Comparison of ENCODE assay signal across 8 cellular contexts in the genomic region with DNA sequence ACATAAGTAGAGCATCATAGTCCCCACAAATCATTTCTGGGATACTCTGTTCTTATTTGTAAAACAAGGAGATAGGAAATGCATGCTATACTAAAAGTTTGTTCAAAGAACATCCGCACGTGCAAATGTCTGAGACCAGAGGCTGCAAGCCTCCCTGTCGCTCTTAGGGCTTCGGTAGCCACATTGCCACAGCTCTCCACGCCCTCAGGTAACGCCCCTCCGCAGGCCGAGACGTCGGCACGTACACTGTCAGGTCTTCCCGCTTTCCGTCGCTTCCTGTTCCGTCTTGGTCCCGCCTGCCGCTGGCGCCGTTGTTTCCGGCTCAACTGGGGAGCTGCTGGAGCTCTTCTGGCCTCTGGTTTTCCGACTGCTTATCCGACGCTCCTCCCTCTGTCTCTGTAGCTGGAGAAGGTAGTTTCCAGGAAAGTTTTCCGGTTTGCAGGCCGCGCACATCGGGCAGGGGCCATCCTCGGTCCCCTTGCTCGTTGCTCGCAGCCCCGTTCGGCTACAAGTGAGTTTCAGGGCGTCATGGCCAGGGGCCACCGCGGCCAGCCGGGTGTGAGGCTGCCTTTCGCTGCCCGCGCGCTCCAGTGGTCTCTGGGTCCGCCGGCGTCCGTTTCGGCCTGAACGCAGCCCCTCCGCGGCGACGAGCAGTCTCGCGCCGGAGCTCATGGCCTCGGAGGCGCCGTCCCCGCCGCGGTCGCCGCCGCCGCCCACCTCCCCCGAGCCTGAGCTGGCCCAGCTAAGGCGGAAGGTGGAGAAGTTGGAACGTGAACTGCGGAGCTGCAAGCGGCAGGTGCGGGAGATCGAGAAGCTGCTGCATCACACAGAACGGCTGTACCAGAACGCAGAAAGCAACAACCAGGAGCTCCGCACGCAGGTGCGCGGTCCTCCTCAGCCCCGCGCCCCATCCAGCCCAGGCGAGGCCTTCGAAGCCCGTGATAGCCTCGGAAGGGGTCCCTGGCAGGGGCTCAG. TPM values are rescaled to one million over a fixed set of nuclear protein-coding genes. Genes with fewer than 3 reads are reported as not detected.
DNase-seq lines count a peak whose midpoint lies in the region; ATAC-seq and TF ChIP-seq lines count a peak whose summit lies in the region.

A gene with protein sequence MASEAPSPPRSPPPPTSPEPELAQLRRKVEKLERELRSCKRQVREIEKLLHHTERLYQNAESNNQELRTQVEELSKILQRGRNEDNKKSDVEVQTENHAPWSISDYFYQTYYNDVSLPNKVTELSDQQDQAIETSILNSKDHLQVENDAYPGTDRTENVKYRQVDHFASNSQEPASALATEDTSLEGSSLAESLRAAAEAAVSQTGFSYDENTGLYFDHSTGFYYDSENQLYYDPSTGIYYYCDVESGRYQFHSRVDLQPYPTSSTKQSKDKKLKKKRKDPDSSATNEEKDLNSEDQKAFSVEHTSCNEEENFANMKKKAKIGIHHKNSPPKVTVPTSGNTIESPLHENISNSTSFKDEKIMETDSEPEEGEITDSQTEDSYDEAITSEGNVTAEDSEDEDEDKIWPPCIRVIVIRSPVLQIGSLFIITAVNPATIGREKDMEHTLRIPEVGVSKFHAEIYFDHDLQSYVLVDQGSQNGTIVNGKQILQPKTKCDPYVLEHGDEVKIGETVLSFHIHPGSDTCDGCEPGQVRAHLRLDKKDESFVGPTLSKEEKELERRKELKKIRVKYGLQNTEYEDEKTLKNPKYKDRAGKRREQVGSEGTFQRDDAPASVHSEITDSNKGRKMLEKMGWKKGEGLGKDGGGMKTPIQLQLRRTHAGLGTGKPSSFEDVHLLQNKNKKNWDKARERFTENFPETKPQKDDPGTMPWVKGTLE (plus strand): TSS at position 308 of the 975 bp plus-strand sequence. CDS start 363 bp downstream, at position 671.

- no peaks in the 10 kb centered on the region for H3K9me2 ChIP-seq in SU-DHL-6 (replicated peaks; ENCODE audit: insufficient read depth, low read length)

- peak within 1 kb of the TSS; percentile 65 for H3K27ac ChIP-seq in SU-DHL-6 (ENCODE audit: low read depth, low read length)
- H3K27ac ChIP-seq in thymus (ENCODE audit: low read depth), result peak within 1 kb of the TSS; percentile 69

- peak within 1 kb of the TSS; percentile 94 for H3K27ac Mint-ChIP-seq in osteocyte (ENCODE audit: unreplicated experiment)

- H3K4me2 ChIP-seq in SU-DHL-6 (ENCODE audit: low read depth, low read length, poor library complexity, severe bottlenecking), result peak within 1 kb of the TSS; percentile 72

- H3K4me3 ChIP-seq in SU-DHL-6 (ENCODE audit: insufficient read depth, low read length, poor library complexity, severe bottlenecking) (peak within 1 kb of the TSS; percentile 70), thymus (ENCODE audit: low read length) (peak within 1 kb of the TSS; percentile 79)

- H3K27me3 ChIP-seq in SU-DHL-6 (ENCODE audit: low read length), result no peaks in the 10 kb centered on the region
- no peaks in the 10 kb centered on the region for H3K27me3 ChIP-seq in thymus (ENCODE audit: control insufficient read depth, insufficient read depth)

- no peaks in the 10 kb centered on the region for H3K9me3 Mint-ChIP-seq in osteocyte (ENCODE audit: unreplicated experiment)

- WGBS in thymus, result under 1% methylated on average over 82 of the region's 82 CpGs

- peak; percentile 94 for DNase-seq in GM10266 (ENCODE audit: extremely low spot score)
- peak; percentile 88 for DNase-seq in NCI-H1105 treated with DMSO at 0.1 percent for 48 hours (lab: John Stamatoyannopoulos, UW)
- DNase-seq in activated naive CD8-positive, alpha-beta T cell treated with anti-CD3 and anti-CD28 coated beads, Interleukin-2, amount 50 U/mL, for 16 hours (ENCODE audit: low read depth, low spot score), result peak; percentile 87
- peak; percentile 88 to 98 (median 94) for DNase-seq in head of caudate nucleus
- peak; percentile 93 for DNase-seq in osteocyte (ENCODE audit: extremely low spot score, unreplicated experiment)

- intact Hi-C loops in head of caudate nucleus (cut with DNase I), result no loop called here

- peaks cover 6% of the 10 kb centered on the region for H3K27me3 Mint-ChIP-seq in osteocyte (ENCODE audit: unreplicated experiment)

- H3K79me2 ChIP-seq in SU-DHL-6 (ENCODE audit: insufficient read depth, low read length), result peaks cover 43% of the 10 kb centered on the region

- peak; percentile 99 for ATAC-seq in HG02642 (IDR thresholded peaks at IDR 0.05; ENCODE audit: poor library complexity, unreplicated experiment)

- H3K4me1 ChIP-seq in thymus (ENCODE audit: control insufficient read depth, insufficient read depth, low read length), result peaks cover 10% of the 10 kb centered on the region

- peaks cover 20% of the 10 kb centered on the region for H3K4me1 Mint-ChIP-seq in osteocyte (ENCODE audit: unreplicated experiment)

- peak within 1 kb of the TSS; percentile 94 for H3K4me3 Mint-ChIP-seq in osteocyte (ENCODE audit: unreplicated experiment)

- no peaks in the 10 kb centered on the region for H4K20me1 ChIP-seq in SU-DHL-6 (ENCODE audit: low read depth, low read length)

- H3K9ac ChIP-seq in SU-DHL-6 (ENCODE audit: low read length), result peak within 1 kb of the TSS; percentile 90

- H3K9me3 ChIP-seq in SU-DHL-6 (ENCODE audit: insufficient read depth, low read length) (peaks cover 17% of the 10 kb centered on the region; the same call in 1 of the 2 replicates), thymus (ENCODE audit: control insufficient read depth) (peaks cover 10% of the 10 kb centered on the region)

- peak within 1 kb of the TSS; percentile 95 for H2AFZ ChIP-seq in SU-DHL-6 (ENCODE audit: low read depth, low read length, severe bottlenecking)

- no peak for TF ChIP-seq CTCF in GM10266 (IDR thresholded peaks at IDR 0.05; ENCODE audit: control insufficient read depth, insufficient read depth, low read depth, missing control alignments)
- no peak for TF ChIP-seq CTCF in SU-DHL-6 (IDR thresholded peaks at IDR 0.05; ENCODE audit: insufficient read depth, low read length, poor library complexity, severe bottlenecking)
- no peak for TF ChIP-seq CTCF in osteocyte (IDR thresholded peaks at IDR 0.05)

- H3K36me3 ChIP-seq in SU-DHL-6 (ENCODE audit: low read length), result peaks cover 17% of the 10 kb centered on the region
- no peaks in the 10 kb centered on the region for H3K36me3 ChIP-seq in thymus (ENCODE audit: control insufficient read depth, insufficient read depth)

- no peaks in the 10 kb centered on the region; the same call in none of the 2 replicates for H3F3A ChIP-seq in SU-DHL-6 (ENCODE audit: insufficient read depth)

- H3K36me3 Mint-ChIP-seq in osteocyte (ENCODE audit: unreplicated experiment), result peaks cover 10% of the 10 kb centered on the region

RNA-seq across cellular contexts. Expression of the gene that starts here (rescaled TPM):
- total RNA-seq in osteocyte, result 22.7 and 23.7 TPM in 2 replicates
- polyA plus RNA-seq in thymus, result 15.3 TPM

Comparison
In these comparisons a context has a peak if more than half of its experiments do, and no peak if none do; other contexts are left out.
1. Peak in every context shown above with its lines: DNase-seq, ATAC-seq, H3K4me3 ChIP-seq and H3K27ac ChIP-seq.